ENCODE assay signal across 8 cellular contexts in the genomic region with DNA sequence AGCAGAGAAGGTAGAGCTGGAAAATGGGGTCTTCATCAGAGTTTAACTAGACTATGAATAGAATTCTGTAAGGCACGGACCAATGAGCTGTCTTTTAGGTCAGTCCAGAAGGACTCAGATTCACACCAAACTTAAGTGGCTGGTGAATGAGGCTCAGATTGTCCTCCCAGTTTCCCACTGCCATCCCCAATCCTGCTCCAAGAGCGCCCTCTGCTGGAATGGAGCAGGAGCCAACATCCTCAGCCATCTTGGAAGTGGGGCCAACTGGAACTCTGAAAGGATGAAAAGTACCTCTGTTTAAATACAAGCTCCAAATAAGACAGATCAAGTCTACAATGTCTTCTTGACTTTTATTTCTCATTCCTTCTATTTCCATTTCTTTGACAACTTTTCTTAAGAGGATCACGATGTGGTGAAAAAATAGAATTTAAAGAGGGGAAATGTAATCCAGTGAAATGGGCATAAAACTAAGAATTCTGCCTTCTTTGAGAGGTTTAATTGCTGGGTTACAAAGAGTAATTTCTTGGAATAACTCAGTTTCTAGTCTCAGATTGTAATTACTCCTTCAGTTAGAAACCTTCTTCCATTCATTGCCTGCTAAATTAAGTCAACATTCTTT.
DNase-seq lines count a peak whose midpoint lies in the region; ATAC-seq and TF ChIP-seq lines count a peak whose summit lies in the region.

No MANE protein-coding gene starts in this region.

- H3F3A ChIP-seq in DOHH2 (ENCODE audit: control insufficient read depth, insufficient read depth), result 0 out of 2 replicates have a peak, but pooled peaks cover 5% of the 10 kb centered on the region

- intact Hi-C loops in dorsolateral prefrontal cortex (cut with DNase I), result loop anchor here (1.0 to 10.0 kb wide), 5 partner anchors 193 to 1213 kb away; a partner anchor contains a TSS

- no peak overlapping the region for H3K4me3 ChIP-seq in DOHH2 (ENCODE audit: low read length)
- no peak overlapping the region for H3K4me3 ChIP-seq in dorsolateral prefrontal cortex

- H3K9me3 ChIP-seq in DOHH2 (ENCODE audit: control insufficient read depth, insufficient read depth, low read length), result no peaks in the 10 kb centered on the region

- peak; percentile 97 for TF ChIP-seq CTCF in DOHH2 (IDR thresholded peaks at IDR 0.05; ENCODE audit: low read depth, low read length, poor library complexity, severe bottlenecking)
- peak; percentile 82 to 99 (median 98) for TF ChIP-seq CTCF in dorsolateral prefrontal cortex (IDR thresholded peaks at IDR 0.05 in 54 of 56, conservative IDR thresholded peaks at IDR 0.05 in 2 of 56; ENCODE audit: low read depth in 1 of 56, partially characterized antibody in 56 of 56)

- ATAC-seq in HG03378 (IDR thresholded peaks at IDR 0.05; ENCODE audit: unreplicated experiment) (peak; percentile 56), HG02571 (IDR thresholded peaks at IDR 0.05; ENCODE audit: unreplicated experiment) (no peak)

- H3K9me2 ChIP-seq in DOHH2 (replicated peaks; ENCODE audit: control insufficient read depth, low read length), result no peaks in the 10 kb centered on the region

- H3K4me1 ChIP-seq in DOHH2 (ENCODE audit: control insufficient read depth, low read length), result peaks cover 46% of the 10 kb centered on the region

- H4K20me1 ChIP-seq in DOHH2 (ENCODE audit: control insufficient read depth, insufficient read depth, low read depth, low read length), result no peaks in the 10 kb centered on the region

- H3K27me3 ChIP-seq in DOHH2 (ENCODE audit: control insufficient read depth, low read length) (no peaks in the 10 kb centered on the region), dorsolateral prefrontal cortex (no peaks in the 10 kb centered on the region)

- no peaks in the 10 kb centered on the region for H3K36me3 ChIP-seq in DOHH2 (ENCODE audit: control insufficient read depth, low read length)

- H3K79me2 ChIP-seq in DOHH2 (ENCODE audit: control insufficient read depth, low read length), result no peaks in the 10 kb centered on the region

- H3K27ac ChIP-seq in DOHH2 (ENCODE audit: low read depth, low read length) (no peak overlapping the region), dorsolateral prefrontal cortex (peak overlapping the region in 45 of 59 donors; percentile 0 to 98 (median 51))

- DNase-seq in NCI-H526 treated with DMSO at 0.1 percent for 48 hours (lab: John Stamatoyannopoulos, UW) (peak; percentile 42), dorsolateral prefrontal cortex (peak; percentile 68 to 90 (median 84)), medulla oblongata (ENCODE audit: extremely low spot score) (peak; percentile 99)
- DNase-seq in activated CD4-positive, alpha-beta T cell treated with anti-CD3 and anti-CD28 coated beads, Interleukin-2, amount 50 U/mL, for 4 hours, result peak; percentile 63 to 68
- peak; percentile 54 for DNase-seq in stimulated activated CD8-positive, alpha-beta memory T cell treated with anti-CD3 and anti-CD28 coated beads, Interleukin-15, amount 100 ng/mL, for 24 hours (ENCODE audit: low read depth)

- H3K4me2 ChIP-seq in DOHH2 (ENCODE audit: low read length), result peak overlapping the region; percentile 8

Comparison
In these comparisons a context has a peak if more than half of its experiments do, and no peak if none do; other contexts are left out.
1. DNase-seq: peak in every context shown above with its lines; median percentile 99 in medulla oblongata; 84 in dorsolateral prefrontal cortex; 66 in activated CD4-positive, alpha-beta T cell treated with anti-CD3 and anti-CD28 coated beads, Interleukin-2, amount 50 U/mL, for 4 hours; 54 in stimulated activated CD8-positive, alpha-beta memory T cell treated with anti-CD3 and anti-CD28 coated beads, Interleukin-15, amount 100 ng/mL, for 24 hours; 42 in NCI-H526 treated with DMSO at 0.1 percent for 48 hours.